In the genomic region with DNA sequence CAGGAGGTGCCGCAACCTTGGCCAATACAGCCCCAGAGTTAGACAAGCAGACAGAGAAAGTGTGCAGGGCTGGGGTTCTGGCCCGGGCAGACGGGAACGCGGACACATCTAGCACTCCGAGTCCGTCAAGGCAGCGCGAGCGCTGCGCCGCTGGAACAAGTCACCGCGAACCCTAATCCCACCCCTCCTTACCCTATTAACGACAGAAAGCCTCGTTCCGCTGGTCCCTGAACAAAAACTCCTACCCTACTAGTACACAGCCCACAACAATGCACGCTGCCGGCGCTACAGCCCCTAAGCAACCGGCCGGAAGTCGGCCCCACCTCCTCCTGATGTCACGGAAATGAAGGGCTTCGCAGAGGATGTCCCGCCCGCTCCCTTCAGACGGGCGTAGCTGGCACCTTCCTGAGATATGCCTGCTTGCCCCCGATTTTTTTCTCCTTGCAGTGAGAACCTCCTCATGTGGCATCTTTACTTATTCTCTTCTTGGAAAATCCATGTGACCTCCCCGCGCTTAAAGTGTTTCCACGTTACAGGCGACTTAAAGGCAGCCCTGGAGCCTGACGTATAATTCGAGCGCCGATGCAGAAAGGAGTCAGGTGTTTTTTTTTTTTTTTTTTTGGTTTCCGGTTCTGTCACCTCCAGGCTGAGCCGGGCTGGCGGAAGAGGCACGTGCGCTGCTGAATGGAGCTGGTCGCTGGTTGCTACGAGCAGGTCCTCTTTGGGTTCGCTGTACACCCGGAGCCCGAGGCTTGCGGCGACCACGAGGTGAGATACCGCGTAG, we compare ENCODE assay signal across 1 cellular context.
A peak's percentile ranks its signal among the peaks of the same experiment; 100 is the strongest.
TF ChIP-seq lines count a peak whose summit lies in the region.

A gene (minus strand): TSS at position 315 of the 784 bp plus-strand sequence. CDS start 7,066 bp downstream, outside the sequence.
A gene with protein sequence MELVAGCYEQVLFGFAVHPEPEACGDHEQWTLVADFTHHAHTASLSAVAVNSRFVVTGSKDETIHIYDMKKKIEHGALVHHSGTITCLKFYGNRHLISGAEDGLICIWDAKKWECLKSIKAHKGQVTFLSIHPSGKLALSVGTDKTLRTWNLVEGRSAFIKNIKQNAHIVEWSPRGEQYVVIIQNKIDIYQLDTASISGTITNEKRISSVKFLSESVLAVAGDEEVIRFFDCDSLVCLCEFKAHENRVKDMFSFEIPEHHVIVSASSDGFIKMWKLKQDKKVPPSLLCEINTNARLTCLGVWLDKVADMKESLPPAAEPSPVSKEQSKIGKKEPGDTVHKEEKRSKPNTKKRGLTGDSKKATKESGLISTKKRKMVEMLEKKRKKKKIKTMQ (plus strand): TSS at position 671 of the 784 bp plus-strand sequence. CDS start 14 bp downstream, at position 685.

TF ChIP-seq in K562, 482 proteins besides CTCF, POLR2A, EP300 and RAD21 (continued from another document):
- TF ChIP-seq, protein P1, sequence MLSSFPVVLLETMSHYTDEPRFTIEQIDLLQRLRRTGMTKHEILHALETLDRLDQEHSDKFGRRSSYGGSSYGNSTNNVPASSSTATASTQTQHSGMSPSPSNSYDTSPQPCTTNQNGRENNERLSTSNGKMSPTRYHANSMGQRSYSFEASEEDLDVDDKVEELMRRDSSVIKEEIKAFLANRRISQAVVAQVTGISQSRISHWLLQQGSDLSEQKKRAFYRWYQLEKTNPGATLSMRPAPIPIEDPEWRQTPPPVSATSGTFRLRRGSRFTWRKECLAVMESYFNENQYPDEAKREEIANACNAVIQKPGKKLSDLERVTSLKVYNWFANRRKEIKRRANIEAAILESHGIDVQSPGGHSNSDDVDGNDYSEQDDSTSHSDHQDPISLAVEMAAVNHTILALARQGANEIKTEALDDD (IDR thresholded peaks at IDR 0.05), result 0 out of 2 replicates have a peak, but pooled peaks have one; percentile 36
- peak; percentile 66 for TF ChIP-seq DPF2 (IDR thresholded peaks at IDR 0.05)
- no peak for TF ChIP-seq TEAD2 (tag; IDR thresholded peaks at IDR 0.05)
- TF ChIP-seq, protein P2, sequence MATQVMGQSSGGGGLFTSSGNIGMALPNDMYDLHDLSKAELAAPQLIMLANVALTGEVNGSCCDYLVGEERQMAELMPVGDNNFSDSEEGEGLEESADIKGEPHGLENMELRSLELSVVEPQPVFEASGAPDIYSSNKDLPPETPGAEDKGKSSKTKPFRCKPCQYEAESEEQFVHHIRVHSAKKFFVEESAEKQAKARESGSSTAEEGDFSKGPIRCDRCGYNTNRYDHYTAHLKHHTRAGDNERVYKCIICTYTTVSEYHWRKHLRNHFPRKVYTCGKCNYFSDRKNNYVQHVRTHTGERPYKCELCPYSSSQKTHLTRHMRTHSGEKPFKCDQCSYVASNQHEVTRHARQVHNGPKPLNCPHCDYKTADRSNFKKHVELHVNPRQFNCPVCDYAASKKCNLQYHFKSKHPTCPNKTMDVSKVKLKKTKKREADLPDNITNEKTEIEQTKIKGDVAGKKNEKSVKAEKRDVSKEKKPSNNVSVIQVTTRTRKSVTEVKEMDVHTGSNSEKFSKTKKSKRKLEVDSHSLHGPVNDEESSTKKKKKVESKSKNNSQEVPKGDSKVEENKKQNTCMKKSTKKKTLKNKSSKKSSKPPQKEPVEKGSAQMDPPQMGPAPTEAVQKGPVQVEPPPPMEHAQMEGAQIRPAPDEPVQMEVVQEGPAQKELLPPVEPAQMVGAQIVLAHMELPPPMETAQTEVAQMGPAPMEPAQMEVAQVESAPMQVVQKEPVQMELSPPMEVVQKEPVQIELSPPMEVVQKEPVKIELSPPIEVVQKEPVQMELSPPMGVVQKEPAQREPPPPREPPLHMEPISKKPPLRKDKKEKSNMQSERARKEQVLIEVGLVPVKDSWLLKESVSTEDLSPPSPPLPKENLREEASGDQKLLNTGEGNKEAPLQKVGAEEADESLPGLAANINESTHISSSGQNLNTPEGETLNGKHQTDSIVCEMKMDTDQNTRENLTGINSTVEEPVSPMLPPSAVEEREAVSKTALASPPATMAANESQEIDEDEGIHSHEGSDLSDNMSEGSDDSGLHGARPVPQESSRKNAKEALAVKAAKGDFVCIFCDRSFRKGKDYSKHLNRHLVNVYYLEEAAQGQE (CRISPR knock-in tag; IDR thresholded peaks at IDR 0.05; ENCODE audit: low read depth), result peak; percentile 67; the same call in 1 of the 2 replicates
- no peak for TF ChIP-seq ZNF696 (CRISPR knock-in tag; conservative IDR thresholded peaks at IDR 0.05)
- TF ChIP-seq NRF1 (conservative IDR thresholded peaks at IDR 0.05 in 1 of 2, IDR thresholded peaks at IDR 0.05 in 1 of 2), result peak; percentile 34 to 52; a peak in 3 of 4 replicates
- TF ChIP-seq HNRNPH1 (optimal IDR thresholded peaks at IDR 0.05; ENCODE audit: low read depth, low read length), result no peak
- TF ChIP-seq, protein P3, sequence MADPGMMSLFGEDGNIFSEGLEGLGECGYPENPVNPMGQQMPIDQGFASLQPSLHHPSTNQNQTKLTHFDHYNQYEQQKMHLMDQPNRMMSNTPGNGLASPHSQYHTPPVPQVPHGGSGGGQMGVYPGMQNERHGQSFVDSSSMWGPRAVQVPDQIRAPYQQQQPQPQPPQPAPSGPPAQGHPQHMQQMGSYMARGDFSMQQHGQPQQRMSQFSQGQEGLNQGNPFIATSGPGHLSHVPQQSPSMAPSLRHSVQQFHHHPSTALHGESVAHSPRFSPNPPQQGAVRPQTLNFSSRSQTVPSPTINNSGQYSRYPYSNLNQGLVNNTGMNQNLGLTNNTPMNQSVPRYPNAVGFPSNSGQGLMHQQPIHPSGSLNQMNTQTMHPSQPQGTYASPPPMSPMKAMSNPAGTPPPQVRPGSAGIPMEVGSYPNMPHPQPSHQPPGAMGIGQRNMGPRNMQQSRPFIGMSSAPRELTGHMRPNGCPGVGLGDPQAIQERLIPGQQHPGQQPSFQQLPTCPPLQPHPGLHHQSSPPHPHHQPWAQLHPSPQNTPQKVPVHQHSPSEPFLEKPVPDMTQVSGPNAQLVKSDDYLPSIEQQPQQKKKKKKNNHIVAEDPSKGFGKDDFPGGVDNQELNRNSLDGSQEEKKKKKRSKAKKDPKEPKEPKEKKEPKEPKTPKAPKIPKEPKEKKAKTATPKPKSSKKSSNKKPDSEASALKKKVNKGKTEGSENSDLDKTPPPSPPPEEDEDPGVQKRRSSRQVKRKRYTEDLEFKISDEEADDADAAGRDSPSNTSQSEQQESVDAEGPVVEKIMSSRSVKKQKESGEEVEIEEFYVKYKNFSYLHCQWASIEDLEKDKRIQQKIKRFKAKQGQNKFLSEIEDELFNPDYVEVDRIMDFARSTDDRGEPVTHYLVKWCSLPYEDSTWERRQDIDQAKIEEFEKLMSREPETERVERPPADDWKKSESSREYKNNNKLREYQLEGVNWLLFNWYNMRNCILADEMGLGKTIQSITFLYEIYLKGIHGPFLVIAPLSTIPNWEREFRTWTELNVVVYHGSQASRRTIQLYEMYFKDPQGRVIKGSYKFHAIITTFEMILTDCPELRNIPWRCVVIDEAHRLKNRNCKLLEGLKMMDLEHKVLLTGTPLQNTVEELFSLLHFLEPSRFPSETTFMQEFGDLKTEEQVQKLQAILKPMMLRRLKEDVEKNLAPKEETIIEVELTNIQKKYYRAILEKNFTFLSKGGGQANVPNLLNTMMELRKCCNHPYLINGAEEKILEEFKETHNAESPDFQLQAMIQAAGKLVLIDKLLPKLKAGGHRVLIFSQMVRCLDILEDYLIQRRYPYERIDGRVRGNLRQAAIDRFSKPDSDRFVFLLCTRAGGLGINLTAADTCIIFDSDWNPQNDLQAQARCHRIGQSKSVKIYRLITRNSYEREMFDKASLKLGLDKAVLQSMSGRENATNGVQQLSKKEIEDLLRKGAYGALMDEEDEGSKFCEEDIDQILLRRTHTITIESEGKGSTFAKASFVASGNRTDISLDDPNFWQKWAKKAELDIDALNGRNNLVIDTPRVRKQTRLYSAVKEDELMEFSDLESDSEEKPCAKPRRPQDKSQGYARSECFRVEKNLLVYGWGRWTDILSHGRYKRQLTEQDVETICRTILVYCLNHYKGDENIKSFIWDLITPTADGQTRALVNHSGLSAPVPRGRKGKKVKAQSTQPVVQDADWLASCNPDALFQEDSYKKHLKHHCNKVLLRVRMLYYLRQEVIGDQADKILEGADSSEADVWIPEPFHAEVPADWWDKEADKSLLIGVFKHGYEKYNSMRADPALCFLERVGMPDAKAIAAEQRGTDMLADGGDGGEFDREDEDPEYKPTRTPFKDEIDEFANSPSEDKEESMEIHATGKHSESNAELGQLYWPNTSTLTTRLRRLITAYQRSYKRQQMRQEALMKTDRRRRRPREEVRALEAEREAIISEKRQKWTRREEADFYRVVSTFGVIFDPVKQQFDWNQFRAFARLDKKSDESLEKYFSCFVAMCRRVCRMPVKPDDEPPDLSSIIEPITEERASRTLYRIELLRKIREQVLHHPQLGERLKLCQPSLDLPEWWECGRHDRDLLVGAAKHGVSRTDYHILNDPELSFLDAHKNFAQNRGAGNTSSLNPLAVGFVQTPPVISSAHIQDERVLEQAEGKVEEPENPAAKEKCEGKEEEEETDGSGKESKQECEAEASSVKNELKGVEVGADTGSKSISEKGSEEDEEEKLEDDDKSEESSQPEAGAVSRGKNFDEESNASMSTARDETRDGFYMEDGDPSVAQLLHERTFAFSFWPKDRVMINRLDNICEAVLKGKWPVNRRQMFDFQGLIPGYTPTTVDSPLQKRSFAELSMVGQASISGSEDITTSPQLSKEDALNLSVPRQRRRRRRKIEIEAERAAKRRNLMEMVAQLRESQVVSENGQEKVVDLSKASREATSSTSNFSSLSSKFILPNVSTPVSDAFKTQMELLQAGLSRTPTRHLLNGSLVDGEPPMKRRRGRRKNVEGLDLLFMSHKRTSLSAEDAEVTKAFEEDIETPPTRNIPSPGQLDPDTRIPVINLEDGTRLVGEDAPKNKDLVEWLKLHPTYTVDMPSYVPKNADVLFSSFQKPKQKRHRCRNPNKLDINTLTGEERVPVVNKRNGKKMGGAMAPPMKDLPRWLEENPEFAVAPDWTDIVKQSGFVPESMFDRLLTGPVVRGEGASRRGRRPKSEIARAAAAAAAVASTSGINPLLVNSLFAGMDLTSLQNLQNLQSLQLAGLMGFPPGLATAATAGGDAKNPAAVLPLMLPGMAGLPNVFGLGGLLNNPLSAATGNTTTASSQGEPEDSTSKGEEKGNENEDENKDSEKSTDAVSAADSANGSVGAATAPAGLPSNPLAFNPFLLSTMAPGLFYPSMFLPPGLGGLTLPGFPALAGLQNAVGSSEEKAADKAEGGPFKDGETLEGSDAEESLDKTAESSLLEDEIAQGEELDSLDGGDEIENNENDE (IDR thresholded peaks at IDR 0.05; ENCODE audit: low read depth, low read length), result no peak
- peak; percentile 95 for TF ChIP-seq GABPB1 (CRISPR knock-in tag; IDR thresholded peaks at IDR 0.05)
- no peak for TF ChIP-seq ZNF124 (CRISPR knock-in tag; IDR thresholded peaks at IDR 0.05)
- TF ChIP-seq HMG20A (CRISPR knock-in tag; conservative IDR thresholded peaks at IDR 0.05), result no peak
- TF ChIP-seq ZNF224 (CRISPR knock-in tag; IDR thresholded peaks at IDR 0.05), result no peak
- peak; percentile 81 for TF ChIP-seq ELF2 (CRISPR knock-in tag; IDR thresholded peaks at IDR 0.05)
- TF ChIP-seq SUPT5H (IDR thresholded peaks at IDR 0.05), result peak; percentile 99
- TF ChIP-seq E2F3 (CRISPR knock-in tag; IDR thresholded peaks at IDR 0.05), result no peak
- TF ChIP-seq IRF2 (CRISPR knock-in tag; IDR thresholded peaks at IDR 0.05), result no peak
